ENCODE assay signal across 11 cellular contexts in the genomic region with DNA sequence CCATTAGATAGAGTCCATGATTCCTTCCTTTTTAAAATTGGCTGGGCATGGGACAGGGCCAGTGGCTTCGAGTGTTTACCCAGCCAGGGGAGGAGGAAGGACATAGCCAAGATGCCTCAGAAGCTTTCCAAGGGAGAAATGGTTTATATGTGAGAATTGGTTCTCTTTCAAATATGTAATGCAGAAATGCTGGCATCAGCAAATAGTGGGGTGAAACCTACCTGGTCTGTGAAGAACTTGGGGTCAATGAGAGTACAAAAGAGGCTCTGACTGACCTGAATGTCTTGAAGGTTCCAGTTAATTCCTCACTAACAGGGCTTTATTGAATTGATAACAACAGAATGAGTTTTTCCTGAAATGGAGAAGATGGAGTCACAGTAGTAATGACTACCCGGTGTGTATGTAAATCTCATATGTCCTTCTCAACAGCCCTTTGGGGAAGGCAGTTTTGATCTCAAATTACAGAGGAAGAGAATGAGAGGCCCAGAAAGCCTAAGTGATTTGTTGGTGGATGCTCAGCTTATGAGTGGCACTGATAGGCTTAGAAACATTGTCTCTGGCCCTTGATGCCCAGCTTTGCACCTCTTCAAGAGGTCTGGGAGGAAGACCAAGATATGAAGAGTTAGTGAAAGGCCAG. TPM values are rescaled to one million over a fixed set of nuclear protein-coding genes. Genes with fewer than 3 reads are reported as not detected.
DNase-seq lines count a peak whose midpoint lies in the region; ATAC-seq, FAIRE-seq and TF ChIP-seq lines count a peak whose summit lies in the region.
"Had no signal": no experiment of that assay in that cellular context is flagged by ENCODE, and none has a peak within 500 bp of the region (broad histone marks: within the 10 kb centered on the region; RNA-seq: fewer than 3 reads in every experiment).

No MANE protein-coding gene starts in this region.

- in situ Hi-C loops in transverse colon (cut with MboI; ENCODE audit: low pct_ligation_motif_present in 1 of 4, low pct_unique_long_range_greater_than_20kb in 1 of 4, low sequenced_read_pairs in 3 of 4), result no loop called here

- H3K4ac ChIP-seq in H1 (replicated peaks; ENCODE audit: insufficient read length, low read depth, low read length), result no peak overlapping the region

- H2AFZ ChIP-seq in PC-9, result no peak overlapping the region
- no peak overlapping the region for H2AFZ ChIP-seq in H1 (ENCODE audit: low read length)

- H3K23me2 ChIP-seq in H1 (ENCODE audit: low read depth, low read length), result peaks cover 18% of the 10 kb centered on the region

- H3K4me3 ChIP-seq in PC-9 (no peak overlapping the region), H1 (ENCODE audit: extremely low read depth in 1 of 4, insufficient read depth in 2 of 4, low read depth in 3 of 4, low read length in 4 of 4) (peak overlapping the region in 1 of 4 experiments; percentile 96; a peak in 5 of 8 replicates), transverse colon (no peak overlapping the region)

- H2BK120ac ChIP-seq in H1 (replicated peaks; ENCODE audit: low read depth, low read length), result no peak overlapping the region

- H4K20me1 ChIP-seq in PC-9 (ENCODE audit: insufficient read depth), result peaks cover 14% of the 10 kb centered on the region; the same call in 1 of the 2 replicates
- H4K20me1 ChIP-seq in H1 (replicated peaks in 1 of 2; ENCODE audit: control insufficient read depth in 1 of 2, insufficient read depth in 2 of 2, low read length in 2 of 2), result peaks cover 12 to 20% of the 10 kb centered on the region in 2 experiments

- H3K9me3 Mint-ChIP-seq in activated T-cell treated with anti-CD3 and anti-CD28 coated beads, Interleukin-2, amount 50 U/mL, for 24 hours, result no peaks in the 10 kb centered on the region
- no peaks in the 10 kb centered on the region for H3K9me3 Mint-ChIP-seq in stimulated activated effector memory CD8-positive, alpha-beta T cell treated with anti-CD3 and anti-CD28 coated beads, Interleukin-12 subunit alpha, Interleukin-12 subunit beta, amount 100 ng/mL, for 72 hours

- H3K23ac ChIP-seq in H1 (ENCODE audit: insufficient read length), result no peak overlapping the region

- no peak overlapping the region for H3K18ac ChIP-seq in H1 (ENCODE audit: extremely low read depth, low read length)

- H4K5ac ChIP-seq in H1 (ENCODE audit: insufficient read length, low read depth, low read length), result no peak overlapping the region

- no TSS peak for BruUV-seq in PC-9 (replicated peaks; lab: Mats Ljungman, UMichigan)

- peak overlapping the region; percentile 89 for H3K4me3 Mint-ChIP-seq in activated T-cell treated with anti-CD3 and anti-CD28 coated beads, Interleukin-2, amount 50 U/mL, for 24 hours
- H3K4me3 Mint-ChIP-seq in stimulated activated effector memory CD8-positive, alpha-beta T cell treated with anti-CD3 and anti-CD28 coated beads, Interleukin-12 subunit alpha, Interleukin-12 subunit beta, amount 100 ng/mL, for 72 hours, result peak overlapping the region; percentile 89

- FAIRE-seq in H1 (lab: Jason Lieb, UNC), result no peak

- H3K79me1 ChIP-seq in H1 (ENCODE audit: low read depth, low read length), result peaks cover 8% of the 10 kb centered on the region

- peaks cover 68% of the 10 kb centered on the region for H3K4me1 Mint-ChIP-seq in activated T-cell treated with anti-CD3 and anti-CD28 coated beads, Interleukin-2, amount 50 U/mL, for 24 hours (ENCODE audit: low read depth)
- peaks cover 64% of the 10 kb centered on the region for H3K4me1 Mint-ChIP-seq in stimulated activated effector memory CD8-positive, alpha-beta T cell treated with anti-CD3 and anti-CD28 coated beads, Interleukin-12 subunit alpha, Interleukin-12 subunit beta, amount 100 ng/mL, for 72 hours

- H4K91ac ChIP-seq in H1 (replicated peaks; ENCODE audit: insufficient read length, low read length), result no peak overlapping the region

- H3K14ac ChIP-seq in H1 (ENCODE audit: insufficient read length), result no peak overlapping the region

- no peak for ATAC-seq in stimulated activated effector memory CD8-positive, alpha-beta T cell treated with anti-CD3 and anti-CD28 coated beads, Interleukin-12 subunit alpha, Interleukin-12 subunit beta, amount 100 ng/mL, for 72 hours
- ATAC-seq: left cardiac atrium had no signal

- H3K27ac Mint-ChIP-seq in activated T-cell treated with anti-CD3 and anti-CD28 coated beads, Interleukin-2, amount 50 U/mL, for 24 hours, result peak overlapping the region; percentile 24
- peak overlapping the region; percentile 95 for H3K27ac Mint-ChIP-seq in stimulated activated effector memory CD8-positive, alpha-beta T cell treated with anti-CD3 and anti-CD28 coated beads, Interleukin-12 subunit alpha, Interleukin-12 subunit beta, amount 100 ng/mL, for 72 hours

- TF ChIP-seq RAD21 in H1 (IDR thresholded peaks at IDR 0.05 in 1 of 2, conservative IDR thresholded peaks at IDR 0.05 in 1 of 2; ENCODE audit: low read depth in 2 of 2, low read length in 2 of 2), result no peak

- DNase-seq in activated T-cell treated with anti-CD3 and anti-CD28 coated beads, Interleukin-2, amount 50 U/mL, for 24 hours, result no peak
- DNase-seq in activated T-cell treated with anti-CD3 and anti-CD28 coated beads for 4 hours (no peak), PC-9 (no peak), H1 (ENCODE audit: low read depth in 1 of 2, low spot score in 2 of 2) (no peak), UCSD-AML1 (lab: John Stamatoyannopoulos, UW; ENCODE audit: unreplicated experiment) (no peak), NK-92 (lab: John Stamatoyannopoulos, UW; ENCODE audit: unreplicated experiment) (no peak), transverse colon (no peak)
- no peak for DNase-seq in stimulated activated effector memory CD8-positive, alpha-beta T cell treated with anti-CD3 and anti-CD28 coated beads, Interleukin-12 subunit alpha, Interleukin-12 subunit beta, amount 100 ng/mL, for 72 hours (ENCODE audit: low spot score in 2 of 2)
- DNase-seq: amygdala, left cardiac atrium had no signal

- H2BK12ac ChIP-seq in H1 (ENCODE audit: low read depth, low read length), result no peak overlapping the region

- H2BK20ac ChIP-seq in H1 (ENCODE audit: low read length), result 0 out of 2 replicates have a peak overlapping the region, but pooled peaks have one; percentile 34

- H3K27me3 ChIP-seq in PC-9 (ENCODE audit: insufficient read depth, low read depth) (peaks cover 33% of the 10 kb centered on the region), H1 (replicated peaks in 1 of 4; ENCODE audit: control insufficient read depth in 3 of 4, extremely low read depth in 1 of 4, insufficient read depth in 3 of 4, low read length in 3 of 4) (peaks cover 10 to 33% (median 23%) of the 10 kb centered on the region in 4 experiments; a peak in 6 of 7 replicates), transverse colon (peaks cover 18% of the 10 kb centered on the region)

- no peak overlapping the region for H2BK5ac ChIP-seq in H1 (ENCODE audit: low read depth, low read length)

- no peak overlapping the region for H3K27ac ChIP-seq in PC-9
- no peak overlapping the region for H3K27ac ChIP-seq in H1 (ENCODE audit: low read depth, low read length)
- no peak overlapping the region for H3K27ac ChIP-seq in transverse colon
- H3K27ac ChIP-seq: VCaP had no signal

- TF ChIP-seq EP300 in H1 (IDR thresholded peaks at IDR 0.05; ENCODE audit: borderline replicate concordance in 1 of 2, low read depth in 2 of 2, low read length in 2 of 2) (no peak), transverse colon (IDR thresholded peaks at IDR 0.05; ENCODE audit: low read depth) (no peak)

- peaks cover 43% of the 10 kb centered on the region for H3K36me3 Mint-ChIP-seq in activated T-cell treated with anti-CD3 and anti-CD28 coated beads, Interleukin-2, amount 50 U/mL, for 24 hours (ENCODE audit: low read depth)
- H3K36me3 Mint-ChIP-seq in stimulated activated effector memory CD8-positive, alpha-beta T cell treated with anti-CD3 and anti-CD28 coated beads, Interleukin-12 subunit alpha, Interleukin-12 subunit beta, amount 100 ng/mL, for 72 hours, result peaks cover 71% of the 10 kb centered on the region

- WGBS in H1 (ENCODE audit: extremely low coverage in 1 of 2, insufficient coverage in 1 of 2, insufficient read length in 1 of 2, insufficient replicate concordance in 2 of 2, low coverage in 1 of 2, low lambda C conversion rate in 2 of 2, missing lambda C conversion rate in 1 of 2), 2 experiments, result 58% methylated on average over 2 of the region's 2 CpGs; no CpG with 5 or more reads in 1 of the 2 experiments
- 77 to 100% methylated on average over 1 to 2 of the region's 2 CpGs for WGBS in transverse colon (ENCODE audit: low coverage in 1 of 2), 2 donors

- H3K4me1 ChIP-seq in PC-9 (replicated peaks; ENCODE audit: insufficient read depth) (peaks cover 28% of the 10 kb centered on the region), H1 (replicated peaks in 1 of 4; ENCODE audit: control insufficient read depth in 3 of 4, insufficient read depth in 4 of 4, low read length in 3 of 4) (peaks cover 13 to 36% (median 26%) of the 10 kb centered on the region in 4 experiments), transverse colon (peaks cover 0 to 31% (median 29%) of the 10 kb centered on the region in 4 donors)

- H3K36me3 ChIP-seq in PC-9 (ENCODE audit: low read depth) (no peaks in the 10 kb centered on the region), H1 (ENCODE audit: control insufficient read depth in 2 of 4, insufficient read depth in 4 of 4, low read length in 3 of 4) (peaks cover 2 to 17% (median 6%) of the 10 kb centered on the region in 4 experiments; a peak in 6 of 8 replicates), transverse colon (peaks cover 0 to 4% (median 0%) of the 10 kb centered on the region in 4 donors)

- peaks cover 29% of the 10 kb centered on the region for H3K27me3 Mint-ChIP-seq in activated T-cell treated with anti-CD3 and anti-CD28 coated beads, Interleukin-2, amount 50 U/mL, for 24 hours

- no peak overlapping the region; a peak in 1 of 7 replicates for H3K9ac ChIP-seq in H1 (replicated peaks in 1 of 4; ENCODE audit: extremely low read depth in 1 of 4, low read depth in 3 of 4, low read length in 3 of 4)

- H3K79me2 ChIP-seq in PC-9 (ENCODE audit: low read depth) (no peaks in the 10 kb centered on the region), H1 (ENCODE audit: control insufficient read depth in 1 of 2, insufficient read depth in 2 of 2, low read length in 2 of 2) (peaks cover 0 to 57% of the 10 kb centered on the region in 2 experiments; a peak in 2 of 4 replicates)

- H2AK5ac ChIP-seq in H1 (ENCODE audit: low read depth, low read length), result no peak overlapping the region

- no peak overlapping the region for H3K56ac ChIP-seq in H1 (replicated peaks; ENCODE audit: insufficient read length, low read depth, low read length)

- TF ChIP-seq CTCF in PC-9 (conservative IDR thresholded peaks at IDR 0.05) (no peak), H1 (IDR thresholded peaks at IDR 0.05; ENCODE audit: control extremely low read depth in 1 of 3, insufficient read depth in 1 of 3, low read depth in 1 of 3, low read length in 3 of 3) (no peak), transverse colon (IDR thresholded peaks at IDR 0.05) (no peak)

- CTCF ChIA-PET in PC-9 (lab: Charles Lee) (interaction anchor here (1.4 kb wide), 1 partner anchor 131 kb away, joined by 4 read pairs; no protein-coding TSS in a partner anchor), H1 (lab: Charles Lee; ENCODE audit: partially characterized antibody) (interaction anchor here (1.2 to 4.3 kb wide), 5 partner anchors 13 to 155 kb away, joined by 3 to 29 read pairs (median 8); no protein-coding TSS in a partner anchor)

- H2BK15ac ChIP-seq in H1 (ENCODE audit: low read length), result no peak overlapping the region

- no peaks in the 10 kb centered on the region for H3K9me2 ChIP-seq in PC-9 (ENCODE audit: insufficient read depth)

- POLR2A ChIA-PET in PC-9 (lab: Charles Lee; ENCODE audit: unreplicated experiment), result interaction anchor here (0.7 kb wide), 1 partner anchor 872 kb away, joined by 3 read pairs; no protein-coding TSS in a partner anchor
- POLR2A ChIA-PET in H1 (lab: Charles Lee; ENCODE audit: partially characterized antibody), result interaction anchor here (0.6 to 6.4 kb wide), 11 partner anchors 9 to 181 kb away, joined by 3 to 94 read pairs (median 5); no protein-coding TSS in a partner anchor

- no peak overlapping the region for H4K8ac ChIP-seq in H1 (ENCODE audit: extremely low read depth, insufficient read depth, low read length)

- intact Hi-C loops in PC-9 (cut with micrococcal nuclease; ENCODE audit: unreplicated experiment) (no loop called here), transverse colon (cut with DNase I; ENCODE audit: low total_unique reads) (loop anchor here (10.0 kb wide), 1 partner anchor 136 kb away; no protein-coding TSS in a partner anchor)

- no peak for TF ChIP-seq POLR2A in H1 (IDR thresholded peaks at IDR 0.05; ENCODE audit: control extremely low read depth in 1 of 2, low read depth in 2 of 2, low read length in 2 of 2)
- TF ChIP-seq POLR2A in transverse colon (IDR thresholded peaks at IDR 0.05), result no peak

- H3K4me2 ChIP-seq in PC-9 (peak overlapping the region; percentile 91; the same call in 1 of the 2 replicates), H1 (ENCODE audit: insufficient read depth in 1 of 2, low read depth in 2 of 2, low read length in 2 of 2) (peak overlapping the region; percentile 44 to 97)

- 0 out of 2 replicates have a peak, but pooled peaks cover 4% of the 10 kb centered on the region for H3F3A ChIP-seq in PC-9 (ENCODE audit: insufficient read depth, low read depth)

- no peaks in the 10 kb centered on the region for H3K9me3 ChIP-seq in PC-9 (ENCODE audit: insufficient read depth, low read depth)
- H3K9me3 ChIP-seq in H1 (ENCODE audit: insufficient read depth in 2 of 2, low read depth in 1 of 2, low read length in 1 of 2), result no peaks in the 10 kb centered on the region
- no peaks in the 10 kb centered on the region for H3K9me3 ChIP-seq in transverse colon

RNA-seq across cellular contexts. Expression of a gene that starts 2.6 kb away (rescaled TPM):
- total RNA-seq in PC-9 (2021) (10.2 and 10.8 TPM in 2 replicates), transverse colon (10 to 100 TPM in 3 of 4 donors, 1 to 10 TPM in 1; 7.8 to 84.8 (median 46.1) TPM)
- 21.5 and 27.7 TPM in 2 replicates for total RNA-seq in H1 (2021; fragmentation: NEBNext Ultra II Directional; extraction: Animal tissue kit (Norgen Biotek cat#: 25700))
- 12.2 and 13.5 TPM in 2 replicates for polyA plus RNA-seq in H1 (2011; rRNA removed)
- 17.1 TPM for polyA plus RNA-seq in H1 (2011; cell fraction: cytosol; rRNA removed)
- 18.7 TPM for polyA plus RNA-seq in H1 (2011; cell fraction: nucleus; rRNA removed)
- polyA plus RNA-seq in H1 (2012, experiment 1 of 2), result 18.2 to 33.8 TPM (median 21.4 TPM) in 4 replicates
- polyA plus RNA-seq in H1 (2012, experiment 2 of 2), result 16.1 TPM
- polyA plus RNA-seq in H1 (2013, experiment 1 of 2), result 9.1 TPM
- 9.4 TPM for polyA plus RNA-seq in H1 (2013, experiment 2 of 2)
- polyA minus RNA-seq in H1 (2011; rRNA and poly(A)+ RNA removed), result 13.6 and 21.4 TPM in 2 replicates
- polyA minus RNA-seq in H1 (2011; cell fraction: cytosol; rRNA and poly(A)+ RNA removed), result 15.9 TPM
- polyA minus RNA-seq in H1 (2011; cell fraction: nucleus; rRNA and poly(A)+ RNA removed), result 37.1 TPM
